In genomic region chr11:17734418-17734911, GRCh38 we compare ENCODE assay signal across 8 cellular contexts. TPM values are rescaled to one million over a fixed set of nuclear protein-coding genes. Genes with fewer than 3 reads are reported as not detected.
A peak's percentile ranks its signal among the peaks of the same experiment; 100 is the strongest.
DNase-seq lines count a peak whose midpoint lies in the region; ATAC-seq and TF ChIP-seq lines count a peak whose summit lies in the region.

Gene KCNC1, plus strand, starts transcription at chr11:17734781. Its CDS starts 1,222 bp downstream, at chr11:17736003.

- H3K9ac ChIP-seq in Loucy (ENCODE audit: low read depth, low read length, poor library complexity, severe bottlenecking) (no peak within 1 kb of the TSS), rectal smooth muscle tissue (ENCODE audit: low read length) (no peak within 1 kb of the TSS)

- no peak for DNase-seq in activated naive CD8-positive, alpha-beta T cell treated with anti-CD3 and anti-CD28 coated beads for 36 hours
- DNase-seq in left cardiac atrium, result no peak
- DNase-seq in effector CD8-positive, alpha-beta T cell (lab: John Stamatoyannopoulos, UW), result no peak

- H3K4me3 ChIP-seq in DOHH2 (ENCODE audit: low read length), result peak within 1 kb of the TSS; percentile 30; the same call in 1 of the 2 replicates
- H3K4me3 ChIP-seq in Loucy (ENCODE audit: low read length, poor library complexity, severe bottlenecking), result peak within 1 kb of the TSS; percentile 54
- peak within 1 kb of the TSS; percentile 38 for H3K4me3 ChIP-seq in rectal smooth muscle tissue (ENCODE audit: low read length)

- H3K4me2 ChIP-seq in DOHH2 (ENCODE audit: low read length) (peak within 1 kb of the TSS; percentile 50), Loucy (ENCODE audit: low read depth, low read length, poor library complexity, severe bottlenecking) (peak within 1 kb of the TSS; percentile 57)

- H3F3A ChIP-seq in DOHH2 (ENCODE audit: control insufficient read depth, insufficient read depth) (no peaks in the 10 kb centered on the region), Loucy (ENCODE audit: low read depth) (no peaks in the 10 kb centered on the region)

- no peaks in the 10 kb centered on the region for H3K36me3 Mint-ChIP-seq in activated naive CD8-positive, alpha-beta T cell treated with anti-CD3 and anti-CD28 coated beads for 36 hours

- peaks cover 2% of the 10 kb centered on the region for H3K4me1 Mint-ChIP-seq in activated naive CD8-positive, alpha-beta T cell treated with anti-CD3 and anti-CD28 coated beads for 36 hours

- no peak for TF ChIP-seq CTCF in DOHH2 (IDR thresholded peaks at IDR 0.05; ENCODE audit: low read depth, low read length, poor library complexity, severe bottlenecking)
- TF ChIP-seq CTCF in Loucy (conservative IDR thresholded peaks at IDR 0.05; ENCODE audit: low read length), result no peak

- ATAC-seq in left cardiac atrium (peak; percentile 29 to 53), GM21786 (IDR thresholded peaks at IDR 0.05; ENCODE audit: unreplicated experiment) (no peak), HG02970 (IDR thresholded peaks at IDR 0.05; ENCODE audit: low FRiP score, unreplicated experiment) (no peak)

- H3K4me1 ChIP-seq in DOHH2 (ENCODE audit: control insufficient read depth, low read length), result no peaks in the 10 kb centered on the region
- no peaks in the 10 kb centered on the region for H3K4me1 ChIP-seq in Loucy (ENCODE audit: insufficient read depth, low read length, poor library complexity, severe bottlenecking)
- H3K4me1 ChIP-seq in rectal smooth muscle tissue (ENCODE audit: control insufficient read depth, insufficient read depth, low read length), result peaks cover 4% of the 10 kb centered on the region

- H2AFZ ChIP-seq in Loucy (ENCODE audit: low read length), result no peak within 1 kb of the TSS

- H3K9me2 ChIP-seq in DOHH2 (replicated peaks; ENCODE audit: control insufficient read depth, low read length), result no peaks in the 10 kb centered on the region
- no peaks in the 10 kb centered on the region for H3K9me2 ChIP-seq in Loucy (replicated peaks; ENCODE audit: low read depth, low read length)

- intact Hi-C loops in left cardiac atrium (cut with DNase I), result no loop called here

- peaks cover 63% of the 10 kb centered on the region for H3K27me3 Mint-ChIP-seq in activated naive CD8-positive, alpha-beta T cell treated with anti-CD3 and anti-CD28 coated beads for 36 hours

- H3K27me3 ChIP-seq in DOHH2 (ENCODE audit: control insufficient read depth, low read length) (peaks cover 12% of the 10 kb centered on the region), Loucy (ENCODE audit: insufficient read depth, low read length, poor library complexity, severe bottlenecking) (no peaks in the 10 kb centered on the region), rectal smooth muscle tissue (ENCODE audit: control insufficient read depth, insufficient read depth, low read length) (peaks cover 42% of the 10 kb centered on the region)

- H3K27ac Mint-ChIP-seq in activated naive CD8-positive, alpha-beta T cell treated with anti-CD3 and anti-CD28 coated beads for 36 hours, result no peak within 1 kb of the TSS

- H3K9me3 Mint-ChIP-seq in activated naive CD8-positive, alpha-beta T cell treated with anti-CD3 and anti-CD28 coated beads for 36 hours, result no peaks in the 10 kb centered on the region

- H3K36me3 ChIP-seq in DOHH2 (ENCODE audit: control insufficient read depth, low read length) (no peaks in the 10 kb centered on the region), Loucy (ENCODE audit: insufficient read depth, low read length) (no peaks in the 10 kb centered on the region), rectal smooth muscle tissue (ENCODE audit: control insufficient read depth, insufficient read depth, low read length) (no peaks in the 10 kb centered on the region)

- H3K79me2 ChIP-seq in DOHH2 (ENCODE audit: control insufficient read depth, low read length) (no peaks in the 10 kb centered on the region), Loucy (ENCODE audit: insufficient read depth, low read length) (no peaks in the 10 kb centered on the region)

- H3K4me3 Mint-ChIP-seq in activated naive CD8-positive, alpha-beta T cell treated with anti-CD3 and anti-CD28 coated beads for 36 hours, result peak within 1 kb of the TSS; percentile 37

- H3K9me3 ChIP-seq in DOHH2 (ENCODE audit: control insufficient read depth, insufficient read depth, low read length), result no peaks in the 10 kb centered on the region
- no peaks in the 10 kb centered on the region for H3K9me3 ChIP-seq in Loucy (ENCODE audit: insufficient read depth, low read depth, low read length)

- no peak within 1 kb of the TSS for H3K27ac ChIP-seq in DOHH2 (ENCODE audit: low read depth, low read length)
- H3K27ac ChIP-seq in rectal smooth muscle tissue (ENCODE audit: low read depth, low read length), result no peak within 1 kb of the TSS

- H4K20me1 ChIP-seq in DOHH2 (ENCODE audit: control insufficient read depth, insufficient read depth, low read depth, low read length) (no peaks in the 10 kb centered on the region), Loucy (ENCODE audit: insufficient read depth, low read length, poor library complexity, severe bottlenecking) (no peaks in the 10 kb centered on the region)

RNA-seq across cellular contexts. Expression of gene KCNC1, which starts in this region (rescaled TPM):
- total RNA-seq in activated naive CD8-positive, alpha-beta T cell treated with anti-CD3 and anti-CD28 coated beads for 36 hours, result not detected
- total RNA-seq in left cardiac atrium, result not detected

Comparison
In these comparisons a context has a peak if more than half of its experiments do, and no peak if none do; other contexts are left out.
1. Peak in ATAC-seq in left cardiac atrium; RNA of the gene not detected or under 1 TPM.